ENCODE assay signal across 8 cellular contexts in genomic region chr17:31492880-31493655, GRCh38.
DNase-seq lines count a peak whose midpoint lies in the region; ATAC-seq and TF ChIP-seq lines count a peak whose summit lies in the region.

No MANE protein-coding gene starts in this region.

- peak; percentile 68 for DNase-seq in CMK (ENCODE audit: low read depth)
- DNase-seq in NOMO-1 (lab: John Stamatoyannopoulos, UW; ENCODE audit: unreplicated experiment in 2 of 2), result peak; percentile 85 to 95
- DNase-seq in activated T-helper 1 cell treated with Interleukin-2 at 50 U/mL for 16 hours (ENCODE audit: low read depth), result peak; percentile 36
- peak; percentile 75 for DNase-seq in naive B cell
- DNase-seq in NCI-H1105 treated with DMSO at 0.1 percent for 48 hours (lab: John Stamatoyannopoulos, UW), result no peak
- no peak for DNase-seq in erythroblast (lab: John Stamatoyannopoulos, UW)

- ATAC-seq in naive B cell (ENCODE audit: low read depth in 2 of 2), result peak; percentile 55 to 65
- ATAC-seq in GM18520 (IDR thresholded peaks at IDR 0.05; ENCODE audit: unreplicated experiment), result no peak
- ATAC-seq in HG03460 (IDR thresholded peaks at IDR 0.05; ENCODE audit: unreplicated experiment), result no peak

- H3K27ac Mint-ChIP-seq in naive B cell, result peak overlapping the region; percentile 91 to 99 (median 98)

- no peak for TF ChIP-seq POLR2A in erythroblast (IDR thresholded peaks at IDR 0.05; ENCODE audit: low read length)

- peaks cover 80 to 92% (median 90%) of the 10 kb centered on the region in 3 donors for H3K4me1 Mint-ChIP-seq in naive B cell

- no peaks in the 10 kb centered on the region for H3K9me3 Mint-ChIP-seq in naive B cell

- H3K27me3 Mint-ChIP-seq in naive B cell, result no peaks in the 10 kb centered on the region

- H3K36me3 Mint-ChIP-seq in naive B cell, result no peaks in the 10 kb centered on the region

- H3K4me3 Mint-ChIP-seq in naive B cell, result peak overlapping the region; percentile 70 to 95 (median 86)

Comparison
In these comparisons a context has a peak if more than half of its experiments do, and no peak if none do; other contexts are left out.
1. DNase-seq: peak in CMK (single experiment), NOMO-1 (2 of 2), activated T-helper 1 cell treated with Interleukin-2 at 50 U/mL for 16 hours (single experiment) and naive B cell (single experiment); none in NCI-H1105 treated with DMSO at 0.1 percent for 48 hours (single experiment) and erythroblast (0 of 2).
2. ATAC-seq: peak in naive B cell (2 of 2); none in GM18520 (single experiment) and HG03460 (single experiment).